14 cellular contexts compared by ENCODE assay signal in the genomic region with DNA sequence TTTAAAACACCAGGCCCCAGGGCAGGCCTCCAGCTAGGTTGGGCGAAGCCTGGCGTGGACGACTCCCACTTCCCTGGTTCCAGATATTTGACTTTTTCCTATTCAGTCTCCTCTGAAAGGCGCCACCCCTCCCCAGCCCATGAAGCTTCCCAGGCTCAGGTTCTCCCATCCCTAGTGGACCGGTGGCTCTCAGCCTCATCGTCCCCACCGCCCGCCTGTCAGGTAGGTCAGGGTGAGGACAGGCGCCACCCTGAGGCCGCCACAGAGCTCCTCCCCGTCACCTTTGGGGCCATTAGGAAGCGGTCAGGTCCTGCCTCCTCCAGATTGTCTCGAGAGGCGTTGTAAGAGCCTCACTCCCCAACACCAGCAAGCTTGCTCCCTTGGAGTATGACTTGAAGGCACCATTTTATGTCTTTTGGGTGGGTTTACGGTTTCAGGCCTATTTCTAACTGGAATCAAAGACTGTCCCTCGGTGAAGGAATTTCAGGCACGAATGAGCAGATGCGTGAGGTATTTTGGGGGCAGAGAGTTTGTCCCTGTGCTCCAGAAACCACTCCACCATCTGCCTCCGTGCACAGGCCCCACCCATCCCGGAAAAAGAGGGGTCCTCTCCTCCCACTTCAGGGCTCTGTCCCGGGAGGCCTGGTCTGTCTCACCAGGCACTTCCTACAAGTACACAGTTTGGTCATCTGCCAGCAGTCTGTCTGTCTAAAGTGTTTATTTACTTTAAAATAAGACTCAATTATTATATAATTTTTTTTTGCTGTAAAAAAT. TPM values are rescaled to one million over a fixed set of nuclear protein-coding genes. Genes with fewer than 3 reads are reported as not detected.
DNase-seq lines count a peak whose midpoint lies in the region; ATAC-seq, FAIRE-seq and TF ChIP-seq lines count a peak whose summit lies in the region.
"Had no signal": no experiment of that assay in that cellular context is flagged by ENCODE, and none has a peak within 500 bp of the region (broad histone marks: within the 10 kb centered on the region; RNA-seq: fewer than 3 reads in every experiment).

No MANE protein-coding gene starts in this region.

- H3K9me3 Mint-ChIP-seq in astrocyte (ENCODE audit: unreplicated experiment): peaks cover 2% of the 10 kb centered on the region
- H3K9me3 Mint-ChIP-seq in osteocyte (ENCODE audit: unreplicated experiment): no peaks in the 10 kb centered on the region

- H3K36me3 Mint-ChIP-seq in astrocyte (ENCODE audit: low read depth, unreplicated experiment) (peaks cover 1% of the 10 kb centered on the region), osteocyte (ENCODE audit: unreplicated experiment) (peaks cover 5% of the 10 kb centered on the region)
- H3K36me3 Mint-ChIP-seq: IgD-negative memory B cell had no signal

- intact Hi-C loops in heart left ventricle (cut with DNase I): loop anchor here in 6 of 10 donors (2.0 to 10.0 kb wide), 5 partner anchors 54 to 672 kb away; partner anchors contain the start of gene TSPAN9 (in 1 of the 6)

- DNase-seq in GM23248: peak; percentile 66
- peak; percentile 36 for DNase-seq in astrocyte (ENCODE audit: low read depth)
- DNase-seq in heart left ventricle: peak; percentile 77 to 88 (median 83)
- DNase-seq in osteocyte (ENCODE audit: extremely low spot score, unreplicated experiment): no peak
- no peak for DNase-seq in GM20000 (ENCODE audit: low spot score)
- no peak for DNase-seq in HAP-1 (ENCODE audit: low spot score in 2 of 2)
- DNase-seq: activated CD4-positive, alpha-beta T cell treated with anti-CD3 and anti-CD28 coated beads for 4 hours; activated naive CD4-positive, alpha-beta T cell treated with anti-CD3 and anti-CD28 coated beads, Interleukin-2, amount 50 U/mL, for 16 hours; Caco-2; NCI-H2171 had no signal

- TF ChIP-seq CTCF in astrocyte (IDR thresholded peaks at IDR 0.05; ENCODE audit: insufficient read depth, low read depth, low read length): no peak
- TF ChIP-seq CTCF in heart left ventricle (IDR thresholded peaks at IDR 0.05): peak in 1 of 12 donors; percentile 12
- no peak for TF ChIP-seq CTCF in osteocyte (IDR thresholded peaks at IDR 0.05)
- no peak for TF ChIP-seq CTCF in GM20000 (IDR thresholded peaks at IDR 0.05; ENCODE audit: extremely low read depth, missing control alignments)

- H3K27me3 Mint-ChIP-seq in astrocyte (ENCODE audit: low read depth, unreplicated experiment) (peaks cover 16% of the 10 kb centered on the region), osteocyte (ENCODE audit: unreplicated experiment) (no peaks in the 10 kb centered on the region)

- H3K36me3 ChIP-seq in GM23248 (ENCODE audit: low read depth) (no peaks in the 10 kb centered on the region), astrocyte (ENCODE audit: insufficient read depth, low read length) (no peaks in the 10 kb centered on the region), heart left ventricle (no peaks in the 10 kb centered on the region), HAP-1 (replicated peaks) (no peaks in the 10 kb centered on the region)

- H3K9me3 ChIP-seq in GM23248 (ENCODE audit: low read depth) (no peaks in the 10 kb centered on the region), astrocyte (ENCODE audit: insufficient read depth, low read depth, low read length) (no peaks in the 10 kb centered on the region), heart left ventricle (peaks cover 0 to 4% (median 0%) of the 10 kb centered on the region in 12 donors), HAP-1 (no peaks in the 10 kb centered on the region)
- H3K9me3 ChIP-seq: Caco-2 had no signal

- TF ChIP-seq POLR2A in heart left ventricle (IDR thresholded peaks at IDR 0.05): no peak

- FAIRE-seq in astrocyte (lab: Jason Lieb, UNC): peak; percentile 65
- FAIRE-seq: GM12892 had no signal

- H3K4me2 ChIP-seq in GM23248 (ENCODE audit: unreplicated experiment) (peak overlapping the region; percentile 42), astrocyte (ENCODE audit: low read length) (peak overlapping the region; percentile 15)

- H3K27ac Mint-ChIP-seq in astrocyte (ENCODE audit: unreplicated experiment) (peak overlapping the region; percentile 29), osteocyte (ENCODE audit: unreplicated experiment) (peak overlapping the region; percentile 81)
- H3K27ac Mint-ChIP-seq: IgD-negative memory B cell had no signal

- no peaks in the 10 kb centered on the region for H3F3A ChIP-seq in GM23248 (ENCODE audit: insufficient read depth)

- H3K27me3 ChIP-seq in GM23248 (replicated peaks; ENCODE audit: insufficient read depth) (no peaks in the 10 kb centered on the region), astrocyte (ENCODE audit: insufficient read depth, low read length) (peaks cover 7% of the 10 kb centered on the region), heart left ventricle (no peaks in the 10 kb centered on the region), HAP-1 (ENCODE audit: low read depth) (no peaks in the 10 kb centered on the region)

- ATAC-seq in heart left ventricle: peak; percentile 63 to 69 (median 66)
- no peak for ATAC-seq in HG02938 (IDR thresholded peaks at IDR 0.05; ENCODE audit: unreplicated experiment)
- ATAC-seq in GM19467 (IDR thresholded peaks at IDR 0.05; ENCODE audit: unreplicated experiment): no peak

- H3K27ac ChIP-seq in GM23248: no peak overlapping the region
- no peak overlapping the region for H3K27ac ChIP-seq in astrocyte (ENCODE audit: low read depth, low read length)
- peak overlapping the region; percentile 28 to 89 (median 78) for H3K27ac ChIP-seq in heart left ventricle

- WGBS in GM23248 (ENCODE audit: low coverage in 1 of 2, low lambda C conversion rate in 2 of 2, missing lambda C conversion rate in 2 of 2), 2 experiments: 53 to 60% methylated on average over 21 of the region's 21 CpGs
- WGBS in heart left ventricle, 4 donors: 34 to 45% (median 39%) methylated on average over 17 to 21 of the region's 21 CpGs

- H2AFZ ChIP-seq in GM23248: peak overlapping the region; percentile 78
- H2AFZ ChIP-seq in astrocyte (ENCODE audit: low read depth, low read length): no peak overlapping the region

- no peaks in the 10 kb centered on the region for H3K9me2 ChIP-seq in GM23248 (ENCODE audit: insufficient read depth)

- in situ Hi-C loops in GM23248 (cut with MboI) (loop anchor here (5.0 kb wide), 1 partner anchor 144 kb away; no protein-coding TSS in a partner anchor), HAP-1 (cut with MboI; ENCODE audit: low sequenced_read_pairs) (loop anchor here (5.0 to 25.0 kb wide), 2 partner anchors 139 to 654 kb away; no protein-coding TSS in a partner anchor)

- no peak overlapping the region for H3K4me3 ChIP-seq in GM23248
- no peak overlapping the region for H3K4me3 ChIP-seq in astrocyte (ENCODE audit: insufficient read depth, low read depth, low read length)
- no peak overlapping the region for H3K4me3 ChIP-seq in heart left ventricle
- H3K4me3 ChIP-seq in HAP-1: no peak overlapping the region

- H3K9ac ChIP-seq in GM23248 (peak overlapping the region; percentile 26), astrocyte (ENCODE audit: low read length) (no peak overlapping the region)

- H3K79me2 ChIP-seq in GM23248 (ENCODE audit: insufficient read depth): no peaks in the 10 kb centered on the region
- peaks cover 27% of the 10 kb centered on the region for H3K79me2 ChIP-seq in astrocyte (ENCODE audit: insufficient read depth, low read length)

- H3K4me1 ChIP-seq in GM23248 (ENCODE audit: insufficient read depth): peaks cover 17% of the 10 kb centered on the region
- peaks cover 31% of the 10 kb centered on the region for H3K4me1 ChIP-seq in astrocyte (ENCODE audit: insufficient read depth, low read length)
- peaks cover 20 to 86% (median 66%) of the 10 kb centered on the region in 12 donors for H3K4me1 ChIP-seq in heart left ventricle
- no peaks in the 10 kb centered on the region for H3K4me1 ChIP-seq in HAP-1
- H3K4me1 ChIP-seq: Caco-2 had no signal

- no peak overlapping the region for H3K4me3 Mint-ChIP-seq in astrocyte (ENCODE audit: unreplicated experiment)
- peak overlapping the region; percentile 44 for H3K4me3 Mint-ChIP-seq in osteocyte (ENCODE audit: unreplicated experiment)
- H3K4me3 Mint-ChIP-seq: IgD-negative memory B cell had no signal

- H4K20me1 ChIP-seq in GM23248 (ENCODE audit: insufficient read depth): no peaks in the 10 kb centered on the region
- peaks cover 76% of the 10 kb centered on the region for H4K20me1 ChIP-seq in astrocyte (ENCODE audit: insufficient read depth, low read length)

- H3K4me1 Mint-ChIP-seq in astrocyte (ENCODE audit: low read depth, unreplicated experiment): peaks cover 19% of the 10 kb centered on the region
- peaks cover 74% of the 10 kb centered on the region for H3K4me1 Mint-ChIP-seq in osteocyte (ENCODE audit: unreplicated experiment)

RNA-seq across cellular contexts. Expression of gene TSPAN9, which starts 55.6 kb away (rescaled TPM):
- 13.3 and 14.4 TPM in 2 replicates for total RNA-seq in GM23248 (2014; rRNA removed; shearing (Covaris generic))
- polyA plus RNA-seq in GM23248 (2016; fragmentation: Nextera tagmentation; extraction: Ambion mirVana) (8.0 and 9.5 TPM in 2 replicates), heart left ventricle (100 to 1,000 TPM; 109 to 120 TPM)
- total RNA-seq in astrocyte (39.8 and 40.9 TPM in 2 replicates), heart left ventricle (100 to 1,000 TPM in 8 of 9 donors, 10 to 100 TPM in 1; 70.0 to 387 (median 158) TPM), osteocyte (102 and 114 TPM in 2 replicates)
- polyA plus RNA-seq: IgD-negative memory B cell had no signal

Comparison
In these comparisons a context has a peak if more than half of its experiments do, and no peak if none do; other contexts are left out.
1. DNase-seq: peak in GM23248 (single experiment), astrocyte (single experiment) and heart left ventricle (5 of 5); none in osteocyte (single experiment), GM20000 (single experiment) and HAP-1 (0 of 2).
2. H3K27ac ChIP-seq: peak in heart left ventricle (12 of 12); none in GM23248 (single experiment) and astrocyte (single experiment).
3. ATAC-seq: peak in heart left ventricle (4 of 4); none in HG02938 (single experiment) and GM19467 (single experiment).